24 cellular contexts compared by ENCODE assay signal in genomic region chr1:70311369-70311768, GRCh38.
"Had no signal": no experiment of that assay in that cellular context is flagged by ENCODE, and none has a peak within 500 bp of the region (broad histone marks: within the 10 kb centered on the region; RNA-seq: fewer than 3 reads in every experiment).

No MANE protein-coding gene starts in this region.

- H3K27ac ChIP-seq: coronary artery, dorsolateral prefrontal cortex, epithelial cell of prostate, esophagus squamous epithelium, gastroesophageal sphincter, heart left ventricle, hepatocyte, lower lobe of right lung had no signal

- H3K9me3 ChIP-seq: esophagus squamous epithelium, gastroesophageal sphincter, heart left ventricle, lower lobe of right lung, mucosa of descending colon had no signal

- ATAC-seq: esophagus mucosa, gastroesophageal sphincter, heart left ventricle, left colon, left lobe of liver, left ventricle myocardium superior, mucosa of descending colon had no signal

- H3K9me3 Mint-ChIP-seq: mesothelial cell of epicardium, naive B cell had no signal

- H3K27me3 Mint-ChIP-seq: naive B cell had no signal

- H3K4me3 ChIP-seq: coronary artery, dorsolateral prefrontal cortex, esophagus squamous epithelium, gastroesophageal sphincter, heart left ventricle, hepatocyte, lower lobe of right lung, mucosa of descending colon had no signal

- H3K4me1 Mint-ChIP-seq: mesothelial cell of epicardium, naive B cell had no signal

- H3K4me3 Mint-ChIP-seq: mesothelial cell of epicardium, naive B cell had no signal

- H3K4me1 ChIP-seq: esophagus squamous epithelium, gastroesophageal sphincter, heart left ventricle, lower lobe of right lung had no signal

- DNase-seq: dermis blood vessel endothelial cell; dorsolateral prefrontal cortex; effector CD4-positive, alpha-beta T cell; effector memory CD4-positive, alpha-beta T cell; erythroblast; esophagus squamous epithelium; foreskin fibroblast; foreskin melanocyte; heart left ventricle; hypothalamus; kidney glomerular epithelial cell; left colon; left ventricle myocardium superior; lower lobe of right lung; mesenchymal stem cell; mucosa of descending colon; naive B cell had no signal

- H3K27ac Mint-ChIP-seq: mesothelial cell of epicardium had no signal

- H3K27me3 ChIP-seq: dorsolateral prefrontal cortex, esophagus squamous epithelium, gastroesophageal sphincter, heart left ventricle, hepatocyte had no signal
